Comparison of ENCODE assay signal across 1 cellular context in the genomic region with DNA sequence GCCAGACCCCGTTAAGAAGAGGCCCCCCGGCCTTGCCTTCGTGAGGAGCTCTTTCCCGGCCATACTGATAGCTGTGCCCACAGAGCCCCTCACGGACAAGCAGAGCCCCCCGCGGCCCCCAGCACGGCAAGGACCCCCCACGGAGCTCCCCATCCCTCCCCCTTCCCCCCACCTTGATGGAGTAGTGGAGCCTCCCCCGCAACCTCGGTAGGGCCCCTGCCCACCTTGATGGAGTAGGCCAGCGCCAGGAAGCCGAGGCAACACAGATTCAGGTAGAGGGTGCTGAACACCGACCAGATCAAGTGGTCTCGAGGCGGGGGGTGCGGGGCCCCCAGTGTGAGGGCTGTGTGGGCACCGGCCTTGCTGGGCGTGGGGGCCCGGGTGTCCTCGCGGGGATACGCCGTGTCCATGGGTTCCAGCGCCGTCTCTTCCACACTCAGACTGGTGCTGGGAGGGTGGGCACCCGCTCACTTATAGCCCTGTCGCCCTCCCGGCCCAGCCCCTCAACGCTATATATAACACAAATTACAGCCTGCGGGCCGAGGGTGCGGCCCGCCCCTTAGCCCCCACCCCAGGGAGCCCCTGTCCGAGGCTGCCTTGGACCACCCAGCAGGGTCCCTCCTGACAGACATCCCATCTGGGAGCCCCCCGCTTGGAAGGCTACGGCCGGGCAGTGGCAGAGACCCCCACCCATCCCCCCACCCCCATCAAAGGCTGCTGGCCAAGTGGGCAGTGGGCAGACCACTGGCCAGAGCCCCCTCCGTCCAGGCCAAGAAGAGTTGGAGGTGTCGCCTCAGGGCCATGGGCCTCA.
TF ChIP-seq lines count a peak whose summit lies in the region.

TSS of gene IFITM5 (minus strand) at position 446 of the 811 bp plus-strand sequence. CDS start at position 410, 36 bp downstream.

TF ChIP-seq in HepG2, 621 proteins besides CTCF, POLR2A, EP300 and RAD21 (continued from another document):
- no peak for TF ChIP-seq ZNF704 (CRISPR knock-in tag; IDR thresholded peaks at IDR 0.05; ENCODE audit: borderline replicate concordance)
- no peak for TF ChIP-seq SP4 (CRISPR knock-in tag; IDR thresholded peaks at IDR 0.05)
- no peak for TF ChIP-seq ZNF792 (CRISPR knock-in tag; IDR thresholded peaks at IDR 0.05)
- TF ChIP-seq, protein P1, sequence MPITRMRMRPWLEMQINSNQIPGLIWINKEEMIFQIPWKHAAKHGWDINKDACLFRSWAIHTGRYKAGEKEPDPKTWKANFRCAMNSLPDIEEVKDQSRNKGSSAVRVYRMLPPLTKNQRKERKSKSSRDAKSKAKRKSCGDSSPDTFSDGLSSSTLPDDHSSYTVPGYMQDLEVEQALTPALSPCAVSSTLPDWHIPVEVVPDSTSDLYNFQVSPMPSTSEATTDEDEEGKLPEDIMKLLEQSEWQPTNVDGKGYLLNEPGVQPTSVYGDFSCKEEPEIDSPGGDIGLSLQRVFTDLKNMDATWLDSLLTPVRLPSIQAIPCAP (CRISPR knock-in tag; IDR thresholded peaks at IDR 0.05; ENCODE audit: low read depth) = no peak
- no peak for TF ChIP-seq ZBED4 (CRISPR knock-in tag; IDR thresholded peaks at IDR 0.05; ENCODE audit: borderline replicate concordance)
- TF ChIP-seq, protein P2, sequence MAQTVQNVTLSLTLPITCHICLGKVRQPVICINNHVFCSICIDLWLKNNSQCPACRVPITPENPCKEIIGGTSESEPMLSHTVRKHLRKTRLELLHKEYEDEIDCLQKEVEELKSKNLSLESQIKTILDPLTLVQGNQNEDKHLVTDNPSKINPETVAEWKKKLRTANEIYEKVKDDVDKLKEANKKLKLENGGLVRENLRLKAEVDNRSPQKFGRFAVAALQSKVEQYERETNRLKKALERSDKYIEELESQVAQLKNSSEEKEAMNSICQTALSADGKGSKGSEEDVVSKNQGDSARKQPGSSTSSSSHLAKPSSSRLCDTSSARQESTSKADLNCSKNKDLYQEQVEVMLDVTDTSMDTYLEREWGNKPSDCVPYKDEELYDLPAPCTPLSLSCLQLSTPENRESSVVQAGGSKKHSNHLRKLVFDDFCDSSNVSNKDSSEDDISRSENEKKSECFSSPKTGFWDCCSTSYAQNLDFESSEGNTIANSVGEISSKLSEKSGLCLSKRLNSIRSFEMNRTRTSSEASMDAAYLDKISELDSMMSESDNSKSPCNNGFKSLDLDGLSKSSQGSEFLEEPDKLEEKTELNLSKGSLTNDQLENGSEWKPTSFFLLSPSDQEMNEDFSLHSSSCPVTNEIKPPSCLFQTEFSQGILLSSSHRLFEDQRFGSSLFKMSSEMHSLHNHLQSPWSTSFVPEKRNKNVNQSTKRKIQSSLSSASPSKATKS (CRISPR knock-in tag; IDR thresholded peaks at IDR 0.05) = no peak
